ENCODE assay signal across 16 cellular contexts in genomic region chr5:135137146-135137915, GRCh38.
DNase-seq lines count a peak whose midpoint lies in the region; ATAC-seq, FAIRE-seq and TF ChIP-seq lines count a peak whose summit lies in the region.
"Had no signal": no experiment of that assay in that cellular context is flagged by ENCODE, and none has a peak within 500 bp of the region (broad histone marks: within the 10 kb centered on the region; RNA-seq: fewer than 3 reads in every experiment).

No MANE protein-coding gene starts in this region.

- no peak for TF ChIP-seq POLR2A in A549 (IDR thresholded peaks at IDR 0.05; ENCODE audit: low read length)

- no peak for TF ChIP-seq CTCF in A549 (IDR thresholded peaks at IDR 0.05)
- TF ChIP-seq CTCF in RWPE1 (conservative IDR thresholded peaks at IDR 0.05; ENCODE audit: low read depth): no peak

- H3K36me3 ChIP-seq in esophagus (ENCODE audit: control insufficient read depth in 2 of 2, insufficient read depth in 2 of 2, low read length in 1 of 2): no peaks in the 10 kb centered on the region

- intact Hi-C loops in posterior vena cava (cut with DNase I): no loop called here

- CTCF ChIA-PET in A549 (lab: Yijun Ruan, JAX) (interaction anchor here (0.7 to 1.1 kb wide), 2 partner anchors 13 to 73 kb away, joined by 3 read pairs; no protein-coding TSS in a partner anchor), RWPE1 (lab: Yijun Ruan, JAX) (interaction anchor here (0.6 to 1.2 kb wide), 5 partner anchors 12 to 1008 kb away, joined by 3 to 4 read pairs (median 3); no protein-coding TSS in a partner anchor)

- H3K27me3 ChIP-seq in esophagus (ENCODE audit: control insufficient read depth in 1 of 2, insufficient read depth in 2 of 2, low read length in 2 of 2): no peaks in the 10 kb centered on the region

- no peak for TF ChIP-seq RAD21 in A549 (conservative IDR thresholded peaks at IDR 0.05 in 1 of 2, IDR thresholded peaks at IDR 0.05 in 1 of 2)

- no peak overlapping the region for H3K4me3 ChIP-seq in A549
- peak overlapping the region in 1 of 2 donors; percentile 0 for H3K4me3 ChIP-seq in esophagus (ENCODE audit: low read depth in 1 of 2, low read length in 2 of 2)
- H3K4me3 ChIP-seq: GM12878 had no signal

- DNase-seq in A549 (ENCODE audit: low read depth in 1 of 2, low spot score in 1 of 2) (no peak), RWPE1 (ENCODE audit: low spot score) (no peak), posterior vena cava (ENCODE audit: low spot score) (peak; percentile 44), frontal cortex (ENCODE audit: low spot score in 2 of 2) (no peak)
- DNase-seq in activated CD4-positive, alpha-beta T cell treated with anti-CD3 and anti-CD28 coated beads for 1 hour: no peak
- DNase-seq: 8988T; ACHN; C1 segment of cervical spinal cord; CD4-positive, alpha-beta T cell; DMS79; GOT3; H9 had no signal

- H3K4me2 ChIP-seq in A549: no peak overlapping the region

- FAIRE-seq in A549 (lab: Jason Lieb, UNC): no peak
- no peak for FAIRE-seq in frontal cortex (lab: Jason Lieb, UNC)
- FAIRE-seq: GM12878, GM18507 had no signal

- H3K9me3 ChIP-seq in A549 (no peaks in the 10 kb centered on the region), esophagus (ENCODE audit: control insufficient read depth in 2 of 2, insufficient read depth in 1 of 2, low read depth in 1 of 2, low read length in 1 of 2) (no peaks in the 10 kb centered on the region)

- POLR2A ChIA-PET in A549 (lab: Yijun Ruan, JAX): no interaction called here
- POLR2A ChIA-PET in RWPE1 (lab: Yijun Ruan, JAX; ENCODE audit: low non-redundant PET): interaction anchor here (0.6 kb wide), 1 partner anchor 232 kb away, joined by 3 read pairs; the partner anchor contains the start of gene PCBD2

- WGBS in A549 (ENCODE audit: missing lambda C conversion rate): 91% methylated on average over 13 of the region's 13 CpGs
- 90 to 94% methylated on average over 13 of the region's 13 CpGs for WGBS in esophagus, 2 donors

- ATAC-seq in A549 (no peak), GM21515 (IDR thresholded peaks at IDR 0.05; ENCODE audit: unreplicated experiment) (no peak)
- ATAC-seq: GM12878 had no signal

- H3K4me1 ChIP-seq in A549 (peaks cover 77% of the 10 kb centered on the region), esophagus (ENCODE audit: control insufficient read depth in 2 of 2, insufficient read depth in 2 of 2, low read length in 1 of 2) (peaks cover 10 to 51% of the 10 kb centered on the region in 2 donors)

- H3K27ac ChIP-seq in A549 (peak overlapping the region; percentile 8 to 84; a peak in 4 of 6 replicates), RWPE1 (peak overlapping the region; percentile 95), esophagus (ENCODE audit: low read depth in 2 of 2, low read length in 1 of 2) (peak overlapping the region; percentile 81 to 90)

- TF ChIP-seq EP300 in A549 (IDR thresholded peaks at IDR 0.05): no peak

TF ChIP-seq in A549, 52 proteins besides CTCF, POLR2A, EP300 and RAD21:
- TF ChIP-seq KDM1A (IDR thresholded peaks at IDR 0.05; ENCODE audit: low read depth) (no peak), CBX2 (IDR thresholded peaks at IDR 0.05; ENCODE audit: borderline replicate concordance, low read depth) (no peak), JUN (IDR thresholded peaks at IDR 0.05) (no peak), ZSCAN20 (CRISPR knock-in tag; IDR thresholded peaks at IDR 0.05) (no peak), EHMT2 (IDR thresholded peaks at IDR 0.05; ENCODE audit: low read depth) (no peak), SMC3 (IDR thresholded peaks at IDR 0.05) (no peak), HOXB13 (CRISPR knock-in tag; IDR thresholded peaks at IDR 0.05; ENCODE audit: low read depth) (no peak)
